In genomic region chr2:54635554-54636152, GRCh38 we compare ENCODE assay signal across 9 cellular contexts.
DNase-seq lines count a peak whose midpoint lies in the region; ATAC-seq, FAIRE-seq and TF ChIP-seq lines count a peak whose summit lies in the region.
"Had no signal": no experiment of that assay in that cellular context is flagged by ENCODE, and none has a peak within 500 bp of the region (broad histone marks: within the 10 kb centered on the region; RNA-seq: fewer than 3 reads in every experiment).

No MANE protein-coding gene starts in this region.

- TF ChIP-seq CTCF in astrocyte of the spinal cord (IDR thresholded peaks at IDR 0.05; ENCODE audit: low read depth, low read length) (no peak), HepG2 (CRISPR knock-in tag; IDR thresholded peaks at IDR 0.05) (no peak), testis (IDR thresholded peaks at IDR 0.05) (no peak), GM20000 (IDR thresholded peaks at IDR 0.05; ENCODE audit: extremely low read depth, missing control alignments) (no peak)

- H3K56ac ChIP-seq in mesendoderm (ENCODE audit: low read length): no peak overlapping the region

- peaks cover 50% of the 10 kb centered on the region for H3K79me2 ChIP-seq in HepG2 (ENCODE audit: insufficient read depth, low read length)
- H3K79me2 ChIP-seq in mesendoderm (ENCODE audit: control insufficient read depth, insufficient read depth, low read length): no peaks in the 10 kb centered on the region

- in situ Hi-C loops in astrocyte of the spinal cord (cut with HindIII; ENCODE audit: low sequenced_read_pairs) (no loop called here), HepG2 (cut with HindIII; ENCODE audit: extremely low pct_ligation_motif_present, low pct_unique_long_range_greater_than_20kb) (no loop called here)

- H3K79me1 ChIP-seq in mesendoderm (ENCODE audit: low read length): peaks cover 5% of the 10 kb centered on the region

- BruUV-seq in HepG2 (replicated peaks; lab: Mats Ljungman, UMichigan): no TSS peak

- TF ChIP-seq EP300 in HepG2 (IDR thresholded peaks at IDR 0.05; ENCODE audit: low read depth in 2 of 2, low read length in 2 of 2): no peak
- no peak for TF ChIP-seq EP300 in HepG2 (CRISPR knock-in tag; IDR thresholded peaks at IDR 0.05; ENCODE audit: borderline replicate concordance)

- no peak overlapping the region for H2BK5ac ChIP-seq in mesendoderm (ENCODE audit: low read length)

- H3K4me2 ChIP-seq in HepG2 (ENCODE audit: low read depth, low read length): no peak overlapping the region
- H3K4me2 ChIP-seq in mesendoderm (ENCODE audit: low read length): no peak overlapping the region

- intact Hi-C loops in HepG2 (cut with micrococcal nuclease; ENCODE audit: unreplicated experiment) (no loop called here), testis (cut with DNase I; ENCODE audit: low total_unique reads) (no loop called here)

- H3K4me3 ChIP-seq in astrocyte of the spinal cord (ENCODE audit: low read depth, low read length) (no peak overlapping the region), HepG2 (replicated peaks in 1 of 3; ENCODE audit: insufficient read depth in 1 of 3, low read depth in 2 of 3, low read length in 3 of 3) (no peak overlapping the region), testis (no peak overlapping the region), mesendoderm (ENCODE audit: low read length) (no peak overlapping the region)

- WGBS in HepG2 (ENCODE audit: low lambda C conversion rate): 99% methylated on average over 3 of the region's 3 CpGs
- WGBS in testis, 2 donors: 44 to 51% methylated on average over 3 of the region's 3 CpGs
- WGBS in mesendoderm (ENCODE audit: extremely low coverage, insufficient coverage, low lambda C conversion rate): no CpG with 5 or more reads among the region's 3 CpGs

- no peak overlapping the region for H3K4ac ChIP-seq in mesendoderm (ENCODE audit: low read depth, low read length)

- no peak overlapping the region for H2BK120ac ChIP-seq in mesendoderm (ENCODE audit: low read depth, low read length)

- no peak overlapping the region for H2BK15ac ChIP-seq in mesendoderm (replicated peaks; ENCODE audit: low read depth)

- H2AK5ac ChIP-seq in mesendoderm (ENCODE audit: low read length): no peak overlapping the region

- H3K9ac ChIP-seq in HepG2 (ENCODE audit: insufficient read depth, low read depth, low read length): no peak overlapping the region
- no peak overlapping the region for H3K9ac ChIP-seq in mesendoderm (ENCODE audit: low read length)

- H3K27me3 ChIP-seq in HepG2 (ENCODE audit: control insufficient read depth in 1 of 2, insufficient read depth in 2 of 2, low read length in 2 of 2) (no peaks in the 10 kb centered on the region), testis (no peaks in the 10 kb centered on the region), mesendoderm (ENCODE audit: insufficient read depth, low read length, poor library complexity) (no peaks in the 10 kb centered on the region)

- TF ChIP-seq POLR2A in HepG2 (IDR thresholded peaks at IDR 0.05; ENCODE audit: insufficient read depth in 1 of 2, low read depth in 2 of 2, low read length in 2 of 2): no peak
- no peak for TF ChIP-seq POLR2A in testis (IDR thresholded peaks at IDR 0.05)

- POLR2A ChIA-PET in HepG2 (lab: Yijun Ruan, JAX): no interaction called here

- H3K4me1 ChIP-seq in HepG2 (ENCODE audit: insufficient read depth, low read length): peaks cover 37% of the 10 kb centered on the region
- peaks cover 50% of the 10 kb centered on the region for H3K4me1 ChIP-seq in testis
- no peaks in the 10 kb centered on the region for H3K4me1 ChIP-seq in mesendoderm (ENCODE audit: control insufficient read depth, low read depth, low read length)

- FAIRE-seq in HepG2 (lab: Jason Lieb, UNC): no peak

- CTCF ChIA-PET in HepG2 (lab: Yijun Ruan, JAX; ENCODE audit: low intra/inter-chr PET ratio, low total read pairs): no interaction called here

- H3K18ac ChIP-seq in mesendoderm (ENCODE audit: low read length): no peak overlapping the region

- H3K36me3 ChIP-seq in HepG2 (replicated peaks in 1 of 2; ENCODE audit: control insufficient read depth in 1 of 2, insufficient read depth in 2 of 2, low read length in 2 of 2) (peaks cover 76 to 97% of the 10 kb centered on the region in 2 experiments), testis (ENCODE audit: low read depth, missing control alignments) (no peaks in the 10 kb centered on the region), mesendoderm (ENCODE audit: control insufficient read depth, insufficient read depth, low read length) (peaks cover 21% of the 10 kb centered on the region)

- ATAC-seq in HepG2: no peak

- H3K23ac ChIP-seq in mesendoderm (ENCODE audit: low read length): no peak overlapping the region

- H3K9me3 ChIP-seq in HepG2 (ENCODE audit: low read length) (no peaks in the 10 kb centered on the region), testis (no peaks in the 10 kb centered on the region)

- no peak overlapping the region for H2AFZ ChIP-seq in HepG2 (ENCODE audit: low read length)

- peaks cover 27% of the 10 kb centered on the region; the same call in 1 of the 2 replicates for H4K20me1 ChIP-seq in HepG2 (ENCODE audit: insufficient read depth, low read length)

- peak; percentile 23 for DNase-seq in HS-27A (ENCODE audit: low read depth)
- peak; percentile 15 for DNase-seq in astrocyte of the spinal cord (ENCODE audit: low read depth, low spot score)
- DNase-seq in HepG2 (ENCODE audit: low spot score): no peak
- DNase-seq in testis: no peak
- no peak for DNase-seq in GM20000 (ENCODE audit: low spot score)
- no peak for DNase-seq in SIG-M5 (lab: John Stamatoyannopoulos, UW)
- DNase-seq in mesendoderm: no peak
- DNase-seq: immature natural killer cell, NCI-H1092 had no signal

- no peak for TF ChIP-seq RAD21 in HepG2 (CRISPR knock-in tag; IDR thresholded peaks at IDR 0.05)

- H4K8ac ChIP-seq in mesendoderm (ENCODE audit: low read depth, low read length): no peak overlapping the region

- no peak overlapping the region for H3K27ac ChIP-seq in HepG2 (ENCODE audit: extremely low read length, insufficient read depth, low read length)
- peak overlapping the region; percentile 56 to 86 for H3K27ac ChIP-seq in testis
- no peak overlapping the region for H3K27ac ChIP-seq in mesendoderm (ENCODE audit: low read depth, low read length)

- no peak overlapping the region for H4K5ac ChIP-seq in mesendoderm (ENCODE audit: low read length)

TF ChIP-seq in HepG2, 621 proteins besides CTCF, POLR2A, EP300 and RAD21:
- no peak for TF ChIP-seq BRD4 (CRISPR knock-in tag; IDR thresholded peaks at IDR 0.05)
- peak; percentile 90 for TF ChIP-seq RBM22 (optimal IDR thresholded peaks at IDR 0.05; ENCODE audit: low read length)

Comparison
In these comparisons a context has a peak if more than half of its experiments do, and no peak if none do; other contexts are left out.
1. DNase-seq: peak in HS-27A (single experiment) and astrocyte of the spinal cord (single experiment); none in HepG2 (single experiment), testis (single experiment), GM20000 (single experiment), SIG-M5 (single experiment) and mesendoderm (single experiment).
2. H3K27ac ChIP-seq: peak in testis (2 of 2); none in HepG2 (single experiment) and mesendoderm (single experiment).